In the genomic region with DNA sequence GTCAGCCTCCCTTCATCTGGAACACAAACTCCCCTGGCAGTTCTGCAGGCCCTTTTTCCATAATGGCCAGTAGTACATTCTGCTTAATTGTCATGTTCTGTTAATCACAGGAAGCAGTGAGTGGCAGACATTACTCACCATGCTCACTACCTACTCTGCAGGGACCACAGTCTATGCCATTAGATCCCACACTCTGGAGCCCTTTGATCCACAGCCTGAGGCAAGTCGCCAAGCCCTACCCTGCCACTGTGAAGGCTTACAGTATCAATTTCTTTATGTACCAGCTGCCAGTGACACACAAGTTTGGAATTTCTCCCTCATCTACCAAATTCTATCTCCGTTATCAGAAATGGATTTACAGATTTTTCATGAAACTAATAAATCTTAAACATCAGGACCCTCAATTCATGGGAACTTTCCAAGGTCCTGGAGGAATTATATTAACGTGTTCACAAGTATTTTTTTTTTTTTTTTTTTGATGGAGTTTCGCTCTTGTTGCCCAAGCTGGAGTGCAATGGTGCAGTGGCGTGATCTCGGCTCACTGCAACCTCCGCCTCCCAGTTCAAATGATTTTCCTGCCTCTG, we compare ENCODE assay signal across 17 cellular contexts. TPM values are rescaled to one million over a fixed set of nuclear protein-coding genes. Genes with fewer than 3 reads are reported as not detected.
DNase-seq lines count a peak whose midpoint lies in the region; TF ChIP-seq lines count a peak whose summit lies in the region.
"Had no signal": no experiment of that assay in that cellular context is flagged by ENCODE, and none has a peak within 500 bp of the region (broad histone marks: within the 10 kb centered on the region; RNA-seq: fewer than 3 reads in every experiment).

No MANE protein-coding gene starts in this region.

- H3K4me1 ChIP-seq in sigmoid colon: no peaks in the 10 kb centered on the region

- H3K27ac ChIP-seq in sigmoid colon: no peak overlapping the region
- H3K27ac ChIP-seq: SK-N-MC had no signal

- H3K36me3 ChIP-seq in H7 (replicated peaks; ENCODE audit: control insufficient read depth, insufficient read depth, low read length): no peaks in the 10 kb centered on the region
- H3K36me3 ChIP-seq in sigmoid colon: no peaks in the 10 kb centered on the region

- no peak overlapping the region for H3K4me3 Mint-ChIP-seq in activated CD4-positive, alpha-beta T cell treated with anti-CD3 and anti-CD28 coated beads, Interleukin-2, amount 10 ng/mL, durations not matched to agents 7 days and 5 days
- H3K4me3 Mint-ChIP-seq: activated CD4-positive, alpha-beta memory T cell treated with anti-CD3 and anti-CD28 coated beads for 36 hours; activated naive CD8-positive, alpha-beta T cell treated with anti-CD3 and anti-CD28 coated beads, Interleukin-2, amount 10 ng/mL, durations not matched to agents 7 days and 5 days; activated T-cell treated with anti-CD3 and anti-CD28 coated beads, Interleukin-2, amount 50 U/mL, for 4 hours had no signal

- H3K36me3 Mint-ChIP-seq in activated CD4-positive, alpha-beta T cell treated with anti-CD3 and anti-CD28 coated beads, Interleukin-2, amount 10 ng/mL, durations not matched to agents 7 days and 5 days (ENCODE audit: low read depth): no peaks in the 10 kb centered on the region
- H3K36me3 Mint-ChIP-seq: activated CD4-positive, alpha-beta memory T cell treated with anti-CD3 and anti-CD28 coated beads for 36 hours; activated naive CD8-positive, alpha-beta T cell treated with anti-CD3 and anti-CD28 coated beads, Interleukin-2, amount 10 ng/mL, durations not matched to agents 7 days and 5 days had no signal

- H3K9me3 Mint-ChIP-seq in activated CD4-positive, alpha-beta T cell treated with anti-CD3 and anti-CD28 coated beads, Interleukin-2, amount 10 ng/mL, durations not matched to agents 7 days and 5 days: peaks cover 4% of the 10 kb centered on the region
- H3K9me3 Mint-ChIP-seq: activated CD4-positive, alpha-beta memory T cell treated with anti-CD3 and anti-CD28 coated beads for 36 hours; activated naive CD8-positive, alpha-beta T cell treated with anti-CD3 and anti-CD28 coated beads, Interleukin-2, amount 10 ng/mL, durations not matched to agents 7 days and 5 days; activated T-cell treated with anti-CD3 and anti-CD28 coated beads, Interleukin-2, amount 50 U/mL, for 4 hours had no signal

- intact Hi-C loops in sigmoid colon (cut with DNase I): loop anchor here (5.0 kb wide), 1 partner anchor 34 kb away; no protein-coding TSS in a partner anchor

- POLR2A ChIA-PET in activated CD4-positive, alpha-beta T cell treated with anti-CD3 and anti-CD28 coated beads, Interleukin-2, amount 10 ng/mL, durations not matched to agents 7 days and 5 days (lab: Charles Lee): no interaction called here

- 92% methylated on average over 7 of the region's 7 CpGs for WGBS in sigmoid colon, 2 donors

- TF ChIP-seq EP300 in sigmoid colon (IDR thresholded peaks at IDR 0.05): no peak

- no peak overlapping the region for H3K27ac Mint-ChIP-seq in activated CD4-positive, alpha-beta T cell treated with anti-CD3 and anti-CD28 coated beads, Interleukin-2, amount 10 ng/mL, durations not matched to agents 7 days and 5 days
- H3K27ac Mint-ChIP-seq: activated CD4-positive, alpha-beta memory T cell treated with anti-CD3 and anti-CD28 coated beads for 36 hours; activated naive CD8-positive, alpha-beta T cell treated with anti-CD3 and anti-CD28 coated beads, Interleukin-2, amount 10 ng/mL, durations not matched to agents 7 days and 5 days had no signal

- no peak for TF ChIP-seq POLR2A in sigmoid colon (IDR thresholded peaks at IDR 0.05)

- peaks cover 3% of the 10 kb centered on the region for H3K27me3 Mint-ChIP-seq in activated CD4-positive, alpha-beta T cell treated with anti-CD3 and anti-CD28 coated beads, Interleukin-2, amount 10 ng/mL, durations not matched to agents 7 days and 5 days

- H3K27me3 ChIP-seq in H7 (ENCODE audit: control insufficient read depth, insufficient read depth, low read length) (no peaks in the 10 kb centered on the region), sigmoid colon (no peaks in the 10 kb centered on the region)

- peaks cover 2% of the 10 kb centered on the region for H3K4me1 Mint-ChIP-seq in activated CD4-positive, alpha-beta T cell treated with anti-CD3 and anti-CD28 coated beads, Interleukin-2, amount 10 ng/mL, durations not matched to agents 7 days and 5 days
- H3K4me1 Mint-ChIP-seq: activated naive CD8-positive, alpha-beta T cell treated with anti-CD3 and anti-CD28 coated beads, Interleukin-2, amount 10 ng/mL, durations not matched to agents 7 days and 5 days had no signal

- no peaks in the 10 kb centered on the region for H3K9me3 ChIP-seq in sigmoid colon

- DNase-seq in A172 (ENCODE audit: low spot score) (peak; percentile 42), ELR (ENCODE audit: low read depth) (peak; percentile 61), NCI-H446 treated with DMSO at 0.1 percent for 48 hours (lab: John Stamatoyannopoulos, UW) (peak; percentile 35), epithelial cell of esophagus (ENCODE audit: low read depth) (peak; percentile 54), NCI-H526 (lab: John Stamatoyannopoulos, UW) (no peak), H7 (no peak), sigmoid colon (no peak)
- DNase-seq in activated CD4-positive, alpha-beta T cell treated with anti-CD3 and anti-CD28 coated beads, Interleukin-2, amount 10 ng/mL, durations not matched to agents 7 days and 5 days: no peak
- DNase-seq: activated CD4-positive, alpha-beta memory T cell treated with anti-CD3 and anti-CD28 coated beads for 36 hours; activated naive CD8-positive, alpha-beta T cell treated with anti-CD3 and anti-CD28 coated beads, Interleukin-2, amount 10 ng/mL, durations not matched to agents 7 days and 5 days; activated T-cell treated with anti-CD3 and anti-CD28 coated beads, Interleukin-2, amount 50 U/mL, for 4 hours; effector memory CD4-positive, alpha-beta T cell; hippocampal formation; NCI-H226; stimulated activated CD4-positive, alpha-beta T cell treated with anti-CD3 and anti-CD28 coated beads, Interleukin-4, amount 100 ng/mL, for 1 hour; stimulated activated CD8-positive, alpha-beta memory T cell treated with anti-CD3 and anti-CD28 coated beads, Interleukin-4, amount 100 ng/mL, for 48 hours had no signal

- no peak overlapping the region for H3K4me3 ChIP-seq in epithelial cell of esophagus (ENCODE audit: low read length)
- no peak overlapping the region for H3K4me3 ChIP-seq in H7 (ENCODE audit: insufficient read depth, low read depth, low read length)
- H3K4me3 ChIP-seq in sigmoid colon: no peak overlapping the region
- H3K4me3 ChIP-seq: SK-N-MC had no signal

- TF ChIP-seq CTCF in epithelial cell of esophagus (IDR thresholded peaks at IDR 0.05; ENCODE audit: insufficient read depth, low read depth, low read length, missing control alignments) (no peak), sigmoid colon (IDR thresholded peaks at IDR 0.05) (no peak)

- CTCF ChIA-PET in activated CD4-positive, alpha-beta T cell treated with anti-CD3 and anti-CD28 coated beads, Interleukin-2, amount 10 ng/mL, durations not matched to agents 7 days and 5 days (lab: Charles Lee): no interaction called here

RNA-seq across cellular contexts. Expression of a gene that starts 20.6 kb away (rescaled TPM):
- 84.9 and 103 TPM in 2 replicates for total RNA-seq in A172 (2014; rRNA removed; shearing (Covaris generic))
- 14.1 and 22.0 TPM in 2 replicates for total RNA-seq in H7 (2014; rRNA removed; shearing (Covaris generic))
- 100 to 1,000 TPM; 243 to 340 (median 317) TPM for total RNA-seq in sigmoid colon
- 10 to 100 TPM in 2 of 3 donors, 1 to 10 TPM in 1; 7.9 to 19.2 (median 15.2) TPM for polyA plus RNA-seq in sigmoid colon
- total RNA-seq in activated CD4-positive, alpha-beta T cell treated with anti-CD3 and anti-CD28 coated beads, Interleukin-2, amount 10 ng/mL, durations not matched to agents 7 days and 5 days: under 1 TPM; 0.27 to 0.77 TPM

Comparison
In these comparisons a context has a peak if more than half of its experiments do, and no peak if none do; other contexts are left out.
1. DNase-seq: peak in A172 (single experiment), ELR (single experiment), NCI-H446 treated with DMSO at 0.1 percent for 48 hours (single experiment) and epithelial cell of esophagus (single experiment); none in NCI-H526 (0 of 2), H7 (single experiment), sigmoid colon (single experiment) and activated CD4-positive, alpha-beta T cell treated with anti-CD3 and anti-CD28 coated beads, Interleukin-2, amount 10 ng/mL, durations not matched to agents 7 days and 5 days (single experiment).